Comparison of ENCODE assay signal across 1 cellular context in the genomic region with DNA sequence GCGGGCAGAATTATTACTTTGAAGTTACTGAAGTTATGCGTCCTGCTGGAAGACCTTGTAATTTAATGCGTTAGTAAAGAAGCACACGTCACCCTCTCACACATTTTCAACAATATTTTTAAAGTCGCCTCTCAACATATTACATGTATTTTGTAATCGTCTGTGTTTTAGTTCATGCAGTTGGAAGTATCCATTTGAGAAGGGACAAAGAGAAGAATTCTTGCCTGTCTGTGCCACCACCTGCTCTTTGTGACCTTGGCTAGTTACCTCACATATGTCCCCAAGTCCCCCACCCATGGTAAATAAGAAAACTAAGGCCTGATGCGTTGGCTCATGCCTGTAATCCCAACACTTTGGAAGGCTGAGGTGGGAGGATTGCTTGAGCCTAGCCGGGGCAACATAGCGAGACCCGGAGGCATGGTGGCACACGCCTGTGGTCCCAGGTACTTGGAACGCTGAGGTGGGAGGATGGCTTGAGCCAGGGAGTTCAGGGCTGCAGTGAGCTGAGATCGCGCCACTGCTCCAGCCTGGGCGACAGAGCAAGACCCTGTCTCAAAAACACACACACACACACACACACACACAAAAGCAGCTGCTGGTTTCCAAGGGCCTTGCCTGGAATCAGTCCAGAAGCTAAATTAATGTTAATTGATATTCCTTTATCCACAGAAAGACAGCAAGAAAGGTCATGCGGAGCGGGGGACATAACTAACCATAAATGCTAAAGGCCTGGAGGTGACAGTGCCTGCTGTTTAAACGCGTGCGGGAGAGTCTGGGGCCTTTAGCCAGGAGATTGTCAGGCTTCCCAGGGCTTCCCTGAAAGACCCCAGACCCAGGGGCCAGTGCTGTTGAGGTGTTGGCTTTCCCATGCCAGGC.
TF ChIP-seq lines count a peak whose summit lies in the region.

No MANE protein-coding gene starts in this region.

TF ChIP-seq in K562, 482 proteins besides CTCF, POLR2A, EP300 and RAD21 (continues in another document):
- TF ChIP-seq MGA (IDR thresholded peaks at IDR 0.05) = peak; percentile 17; the same call in 1 of the 2 replicates
- TF ChIP-seq ZNF766 (CRISPR knock-in tag; conservative IDR thresholded peaks at IDR 0.05) = 0 out of 2 replicates have a peak, but pooled peaks have one; percentile 31
- TF ChIP-seq FOXM1 (IDR thresholded peaks at IDR 0.05; ENCODE audit: low read depth) = no peak
- no peak for TF ChIP-seq FOXM1 (CRISPR knock-in tag; IDR thresholded peaks at IDR 0.05; ENCODE audit: low read depth)
- TF ChIP-seq ZBTB7A (IDR thresholded peaks at IDR 0.05; ENCODE audit: borderline replicate concordance, control insufficient read depth, low read depth, low read length) = 0 out of 2 replicates have a peak, but pooled peaks have one; percentile 24
- 0 out of 2 replicates have a peak, but pooled peaks have one; percentile 37 for TF ChIP-seq ARID4B (CRISPR knock-in tag; IDR thresholded peaks at IDR 0.05)
- TF ChIP-seq TFAP4 (CRISPR knock-in tag; IDR thresholded peaks at IDR 0.05; ENCODE audit: borderline replicate concordance) = peak; percentile 25; the same call in 1 of the 2 replicates
- peak; percentile 55; the same call in 1 of the 2 replicates for TF ChIP-seq EP400 (IDR thresholded peaks at IDR 0.05)
- no peak for TF ChIP-seq RBM17 (IDR thresholded peaks at IDR 0.05; ENCODE audit: borderline replicate concordance, low read depth, low read length)
- no peak for TF ChIP-seq CBX1 (IDR thresholded peaks at IDR 0.05; ENCODE audit: low read depth)
- 0 out of 2 replicates have a peak, but pooled peaks have one; percentile 40 for TF ChIP-seq NFIC (IDR thresholded peaks at IDR 0.05)
- TF ChIP-seq BRD4 (IDR thresholded peaks at IDR 0.05) = 0 out of 2 replicates have a peak, but pooled peaks have one; percentile 44
- TF ChIP-seq ZNF140 (CRISPR knock-in tag; IDR thresholded peaks at IDR 0.05) = no peak
- 0 out of 2 replicates have a peak, but pooled peaks have one; percentile 34 for TF ChIP-seq ZBTB40 (IDR thresholded peaks at IDR 0.05)
- TF ChIP-seq ZBTB40 (CRISPR knock-in tag; IDR thresholded peaks at IDR 0.05) = no peak
- TF ChIP-seq NFRKB (IDR thresholded peaks at IDR 0.05; ENCODE audit: low read depth) = peak; percentile 77; the same call in 1 of the 2 replicates
- 0 out of 2 replicates have a peak, but pooled peaks have one; percentile 21 for TF ChIP-seq ZNF589 (CRISPR knock-in tag; IDR thresholded peaks at IDR 0.05; ENCODE audit: low read depth)
- TF ChIP-seq GATAD2A (IDR thresholded peaks at IDR 0.05) = no peak
- no peak for TF ChIP-seq POLR2G (IDR thresholded peaks at IDR 0.05; ENCODE audit: low read depth, low read length)
- peak; percentile 21 for TF ChIP-seq TAF9B (IDR thresholded peaks at IDR 0.05; ENCODE audit: partially characterized antibody)
- TF ChIP-seq HDGF (IDR thresholded peaks at IDR 0.05) = peak; percentile 80; the same call in 1 of the 2 replicates
- TF ChIP-seq SP1 (CRISPR knock-in tag; IDR thresholded peaks at IDR 0.05) = 0 out of 2 replicates have a peak, but pooled peaks have one; percentile 35
